ENCODE assay signal across 8 cellular contexts in genomic region chr5:80961376-80962281, GRCh38. TPM values are rescaled to one million over a fixed set of nuclear protein-coding genes. Genes with fewer than 3 reads are reported as not detected.
DNase-seq lines count a peak whose midpoint lies in the region; ATAC-seq and TF ChIP-seq lines count a peak whose summit lies in the region.

No MANE protein-coding gene starts in this region.

- ATAC-seq in HG03432 (IDR thresholded peaks at IDR 0.05; ENCODE audit: unreplicated experiment) (no peak), GM19397 (IDR thresholded peaks at IDR 0.05; ENCODE audit: unreplicated experiment) (no peak)

- DNase-seq in HCEC 1CT: peak; percentile 49
- peak; percentile 65 for DNase-seq in activated CD8-positive, alpha-beta memory T cell treated with anti-CD3 and anti-CD28 coated beads, Interleukin-2, amount 50 U/mL, for 48 hours
- peak in 1 of 2 donors; percentile 31 for DNase-seq in foreskin fibroblast
- DNase-seq in retinal pigment epithelial cell (ENCODE audit: low read depth): no peak
- no peak for DNase-seq in occipital lobe (lab: John Stamatoyannopoulos, UW)
- no peak for DNase-seq in A172 (ENCODE audit: low spot score)

- H3K4me3 ChIP-seq in foreskin fibroblast (ENCODE audit: low read depth in 1 of 2, low read length in 2 of 2): peak overlapping the region; percentile 57 to 59
- H3K4me3 ChIP-seq in retinal pigment epithelial cell (ENCODE audit: low read length): peak overlapping the region; percentile 70

- no peak for TF ChIP-seq CTCF in foreskin fibroblast (IDR thresholded peaks at IDR 0.05; ENCODE audit: low read depth, low read length)
- TF ChIP-seq CTCF in retinal pigment epithelial cell (conservative IDR thresholded peaks at IDR 0.05; ENCODE audit: low read depth, low read length): no peak

RNA-seq across cellular contexts. Expression of gene RASGRF2, which starts 1.5 kb away (rescaled TPM):
- total RNA-seq in occipital lobe: 20.0 TPM
- not detected in 2 replicates for total RNA-seq in A172 (2014; rRNA removed; shearing (Covaris generic))

Comparison
In these comparisons a context has a peak if more than half of its experiments do, and no peak if none do; other contexts are left out.
1. DNase-seq: peak in HCEC 1CT (single experiment) and activated CD8-positive, alpha-beta memory T cell treated with anti-CD3 and anti-CD28 coated beads, Interleukin-2, amount 50 U/mL, for 48 hours (single experiment); none in retinal pigment epithelial cell (single experiment), occipital lobe (single experiment) and A172 (single experiment).
2. RNA of gene RASGRF2, which starts 1.5 kb away (total RNA-seq): 20.0 TPM in occipital lobe (single experiment); not detected in A172; every median in the first group is over 10 times any median in the second.